9 cellular contexts compared by ENCODE assay signal in the genomic region with DNA sequence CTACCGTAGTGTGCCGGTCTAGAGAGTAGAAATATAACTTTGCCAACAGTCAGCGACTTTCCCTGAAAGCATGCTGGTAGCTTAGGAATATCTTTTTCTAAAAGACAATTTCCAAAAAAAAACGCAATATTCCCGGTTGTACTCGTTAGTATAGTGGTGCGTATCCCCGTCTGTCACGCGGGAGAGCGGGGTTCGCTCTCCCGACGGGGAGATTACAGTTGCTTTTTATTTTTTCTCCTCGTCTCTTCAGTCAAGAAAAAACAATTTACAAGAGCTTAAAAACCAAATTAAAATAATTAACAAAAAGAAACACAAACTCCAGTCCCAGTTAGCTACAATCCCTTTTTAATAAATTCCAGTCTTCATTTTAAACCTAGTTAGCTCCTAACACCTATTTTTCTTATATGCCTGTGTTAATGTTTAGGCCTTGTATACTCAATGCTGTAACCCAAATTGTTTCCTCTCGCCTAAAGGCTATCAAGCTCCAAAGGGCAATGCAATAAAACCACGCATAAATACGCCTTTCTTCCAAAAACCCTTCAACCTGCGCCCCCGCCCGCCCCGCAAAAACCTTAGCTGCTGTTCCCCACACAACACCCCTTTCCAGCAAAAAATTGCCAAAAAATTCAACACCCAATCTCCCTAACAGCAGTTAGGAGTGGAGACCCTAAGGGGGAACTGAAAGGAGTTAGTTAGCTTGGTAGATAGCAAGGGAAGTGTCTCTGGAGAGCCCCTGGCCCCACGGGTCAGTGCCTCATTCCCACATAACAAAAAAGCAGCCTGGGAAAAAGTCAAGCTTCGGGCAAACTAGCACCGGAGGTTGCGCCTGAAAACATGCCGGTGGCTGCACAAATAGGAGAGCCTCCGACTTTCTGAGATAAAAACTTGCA. TPM values are rescaled to one million over a fixed set of nuclear protein-coding genes. Genes with fewer than 3 reads are reported as not detected.
DNase-seq lines count a peak whose midpoint lies in the region; ATAC-seq and TF ChIP-seq lines count a peak whose summit lies in the region.
"Had no signal": no experiment of that assay in that cellular context is flagged by ENCODE, and none has a peak within 500 bp of the region (broad histone marks: within the 10 kb centered on the region; RNA-seq: fewer than 3 reads in every experiment).

No MANE protein-coding gene starts in this region.

- H3K9ac ChIP-seq in H9 (ENCODE audit: extremely low read depth, insufficient read length, low read length) (no peak overlapping the region), skeletal muscle tissue (ENCODE audit: low read depth in 1 of 3, low read length in 3 of 3) (peak overlapping the region in 1 of 3 donors; percentile 16)

- peak overlapping the region; percentile 4 for H2AFZ ChIP-seq in H9 (ENCODE audit: low read length)

- no peak overlapping the region for H2BK5ac ChIP-seq in H9 (ENCODE audit: insufficient read length, low read length)

- peak overlapping the region; percentile 89 to 94 for H3K4me3 Mint-ChIP-seq in H9

- DNase-seq in H9 (peak; percentile 48), left ventricle myocardium inferior (no peak)
- DNase-seq in activated CD4-positive, CD25-positive, alpha-beta regulatory T cell treated with anti-CD3 and anti-CD28 coated beads, Interleukin-2, amount 50 U/mL, for 72 hours, result no peak
- DNase-seq: NCI-H2029 had no signal

- no peak for ATAC-seq in GM19351 (IDR thresholded peaks at IDR 0.05; ENCODE audit: unreplicated experiment)
- ATAC-seq in HG03025 (IDR thresholded peaks at IDR 0.05; ENCODE audit: low FRiP score, unreplicated experiment), result no peak
- ATAC-seq in GM18858 (IDR thresholded peaks at IDR 0.05; ENCODE audit: unreplicated experiment), result no peak

- no peak overlapping the region for H4K8ac ChIP-seq in H9 (replicated peaks; ENCODE audit: insufficient read length, low read depth, low read length)

- H3K36me3 Mint-ChIP-seq in H9 (ENCODE audit: insufficient read depth in 1 of 3, low read depth in 3 of 3), result peaks cover 0 to 4% (median 2%) of the 10 kb centered on the region in 3 experiments; a peak in 3 of 7 replicates

- no peak overlapping the region for H2AK5ac ChIP-seq in H9 (ENCODE audit: insufficient read length, low read length)

- H3K27me3 ChIP-seq in H9 (ENCODE audit: insufficient read depth, low read length) (no peaks in the 10 kb centered on the region), left ventricle myocardium inferior (ENCODE audit: low read depth) (no peaks in the 10 kb centered on the region), skeletal muscle tissue (ENCODE audit: control insufficient read depth in 3 of 3, insufficient read depth in 3 of 3, low read length in 3 of 3) (no peaks in the 10 kb centered on the region)

- WGBS in H9 (ENCODE audit: extremely low coverage, insufficient read length, low lambda C conversion rate), result no CpG with 5 or more reads among the region's 28 CpGs

- no peak overlapping the region for H2BK12ac ChIP-seq in H9 (ENCODE audit: insufficient read length, low read depth, low read length)

- H3K79me1 ChIP-seq in H9 (ENCODE audit: insufficient read depth, low read depth, low read length, poor library complexity, severe bottlenecking), result no peaks in the 10 kb centered on the region

- peak overlapping the region; percentile 54 for H3K4me2 ChIP-seq in H9 (ENCODE audit: insufficient read depth, insufficient read length, low read length)

- H3K14ac ChIP-seq in H9 (ENCODE audit: insufficient read depth, low read length), result no peak overlapping the region

- no peak overlapping the region for H3K23ac ChIP-seq in H9 (ENCODE audit: insufficient read length, low read depth, low read length)

- H2BK20ac ChIP-seq in H9 (ENCODE audit: low read depth, low read length, poor library complexity, severe bottlenecking), result no peak overlapping the region

- peaks cover 10% of the 10 kb centered on the region for H3K23me2 ChIP-seq in H9 (ENCODE audit: insufficient read length, low read depth, low read length, poor library complexity, severe bottlenecking)

- no peaks in the 10 kb centered on the region for H3K9me3 ChIP-seq in H9 (ENCODE audit: control insufficient read depth, low read depth, low read length)
- H3K9me3 ChIP-seq in left ventricle myocardium inferior (replicated peaks), result peaks cover 5% of the 10 kb centered on the region
- H3K9me3 ChIP-seq in skeletal muscle tissue (ENCODE audit: control insufficient read depth in 3 of 3, low read length in 3 of 3), result no peaks in the 10 kb centered on the region

- H3K56ac ChIP-seq in H9 (ENCODE audit: insufficient read length, low read depth, low read length), result no peak overlapping the region

- H3K36me3 ChIP-seq in left ventricle myocardium inferior (no peaks in the 10 kb centered on the region), skeletal muscle tissue (ENCODE audit: control insufficient read depth in 3 of 3, insufficient read depth in 3 of 3, low read length in 3 of 3) (no peaks in the 10 kb centered on the region)

- no peak overlapping the region for H3K18ac ChIP-seq in H9 (ENCODE audit: insufficient read length, low read depth, low read length)

- peaks cover 27% of the 10 kb centered on the region for H3K27me3 Mint-ChIP-seq in H9 (ENCODE audit: low read depth)

- peaks cover 6 to 7% of the 10 kb centered on the region in 2 experiments for H3K9me3 Mint-ChIP-seq in H9

- no peak overlapping the region for H2BK15ac ChIP-seq in H9 (ENCODE audit: low read depth, low read length)

- peaks cover 13 to 18% of the 10 kb centered on the region in 2 experiments for H3K4me1 Mint-ChIP-seq in H9

- H4K5ac ChIP-seq in H9 (ENCODE audit: insufficient read length, low read depth, low read length), result no peak overlapping the region

- H3K27ac ChIP-seq in H9 (ENCODE audit: insufficient read length, low read depth, low read length), result no peak overlapping the region
- H3K27ac ChIP-seq in left ventricle myocardium inferior (replicated peaks), result peak overlapping the region; percentile 88
- peak overlapping the region; percentile 66 for H3K27ac ChIP-seq in skeletal muscle tissue (ENCODE audit: low read depth, low read length)

- no peaks in the 10 kb centered on the region for H4K20me1 ChIP-seq in H9 (ENCODE audit: control insufficient read depth, insufficient read depth, insufficient read length)

- H4K91ac ChIP-seq in H9 (ENCODE audit: insufficient read length, low read depth, low read length), result no peak overlapping the region

- no peaks in the 10 kb centered on the region for H3K79me2 ChIP-seq in H9 (ENCODE audit: insufficient read depth, low read length)

- H3K4ac ChIP-seq in H9 (ENCODE audit: low read depth, low read length), result no peak overlapping the region

- no peak overlapping the region for H2BK120ac ChIP-seq in H9 (ENCODE audit: low read depth, low read length, poor library complexity, severe bottlenecking)

- no peak overlapping the region for H3K27ac Mint-ChIP-seq in H9

- H3K4me1 ChIP-seq in H9 (ENCODE audit: insufficient read depth, low read length) (no peaks in the 10 kb centered on the region), left ventricle myocardium inferior (peaks cover 20% of the 10 kb centered on the region), skeletal muscle tissue (ENCODE audit: control insufficient read depth in 3 of 3, insufficient read depth in 3 of 3, low read length in 3 of 3) (no peaks in the 10 kb centered on the region)

- peak overlapping the region; percentile 64 for H3K4me3 ChIP-seq in WI38 (ENCODE audit: low read depth, low read length)
- peak overlapping the region; percentile 86 for H3K4me3 ChIP-seq in left ventricle myocardium inferior
- no peak overlapping the region for H3K4me3 ChIP-seq in skeletal muscle tissue (ENCODE audit: low read length in 3 of 3)

- TF ChIP-seq CTCF in H9 (conservative IDR thresholded peaks at IDR 0.05) (no peak), WI38 (IDR thresholded peaks at IDR 0.05; ENCODE audit: low read depth, low read length) (no peak), left ventricle myocardium inferior (IDR thresholded peaks at IDR 0.05; ENCODE audit: borderline replicate concordance) (no peak)

- intact Hi-C loops in left ventricle myocardium inferior (cut with micrococcal nuclease), result no loop called here

- H3T11ph ChIP-seq in H9 (ENCODE audit: low read length), result no peak overlapping the region

RNA-seq across cellular contexts. Expression of gene HSPA6, which starts 7.9 kb away (rescaled TPM):
- total RNA-seq in H9 (2021), result not detected in 2 replicates
- 0.58 TPM for total RNA-seq in left ventricle myocardium inferior
- 0.52 TPM for total RNA-seq in skeletal muscle tissue

RNA-seq across cellular contexts. Expression of gene FCGR3A, which starts 17.4 kb away (rescaled TPM):
- total RNA-seq in H9 (2021) (not detected in 2 replicates), left ventricle myocardium inferior (15.0 TPM), skeletal muscle tissue (1.6 TPM)

RNA-seq across cellular contexts. Expression of gene FCGR2A, which starts 27.0 kb away (rescaled TPM):
- total RNA-seq in H9 (2021) (0.55 TPM in 1 of 2 replicates, not detected in the other), left ventricle myocardium inferior (13.0 TPM), skeletal muscle tissue (12.0 TPM)

Comparison
In these comparisons a context has a peak if more than half of its experiments do, and no peak if none do; other contexts are left out.
1. H3K4me3 ChIP-seq: peak in WI38 (single experiment) and left ventricle myocardium inferior (single experiment); none in skeletal muscle tissue (0 of 3).